In genomic region chr7:143360788-143361551, GRCh38 we compare ENCODE assay signal across 10 cellular contexts. TPM values are rescaled to one million over a fixed set of nuclear protein-coding genes. Genes with fewer than 3 reads are reported as not detected.
DNase-seq lines count a peak whose midpoint lies in the region; ATAC-seq and TF ChIP-seq lines count a peak whose summit lies in the region.
"Had no signal": no experiment of that assay in that cellular context is flagged by ENCODE, and none has a peak within 500 bp of the region (broad histone marks: within the 10 kb centered on the region; RNA-seq: fewer than 3 reads in every experiment).

No MANE protein-coding gene starts in this region.

- H3K9me2 ChIP-seq in PC-9 (ENCODE audit: insufficient read depth) = no peaks in the 10 kb centered on the region

- H3K79me1 ChIP-seq in neuronal stem cell (ENCODE audit: low read depth, low read length) = no peaks in the 10 kb centered on the region

- no peaks in the 10 kb centered on the region for H3K36me3 Mint-ChIP-seq in endodermal cell (ENCODE audit: low read depth)

- H3K18ac ChIP-seq in neuronal stem cell (ENCODE audit: low read length) = peak overlapping the region; percentile 4

- CTCF ChIA-PET in HEK293 (lab: Yijun Ruan, JAX) = interaction anchor here (0.7 to 1.5 kb wide), 3 partner anchors 16 to 146 kb away, joined by 4 to 6 read pairs (median 6); no protein-coding TSS in a partner anchor
- CTCF ChIA-PET in PC-9 (lab: Charles Lee) = no interaction called here

- no peak overlapping the region for H2BK12ac ChIP-seq in neuronal stem cell (ENCODE audit: low read length)

- H3K27me3 Mint-ChIP-seq in endodermal cell (ENCODE audit: insufficient read depth) = peaks cover 67% of the 10 kb centered on the region

- POLR2A ChIA-PET in HEK293 (lab: Yijun Ruan, JAX) (no interaction called here), PC-9 (lab: Charles Lee; ENCODE audit: unreplicated experiment) (no interaction called here)

- H3K27ac Mint-ChIP-seq in endodermal cell = no peak overlapping the region

- H3F3A ChIP-seq in PC-9 (ENCODE audit: insufficient read depth, low read depth) = peaks cover 11% of the 10 kb centered on the region; the same call in 1 of the 2 replicates

- H3K4me1 Mint-ChIP-seq in endodermal cell = peaks cover 3% of the 10 kb centered on the region

- no peak overlapping the region for H4K91ac ChIP-seq in neuronal stem cell (ENCODE audit: low read depth, low read length, poor library complexity)

- H3K27ac ChIP-seq in HEK293 (ENCODE audit: extremely low read depth, low read depth, low read length) (no peak overlapping the region), PC-9 (no peak overlapping the region), endodermal cell (ENCODE audit: low read depth, low read length) (no peak overlapping the region), neuronal stem cell (replicated peaks; ENCODE audit: low read length) (peak overlapping the region; percentile 16)

- 27 to 32% methylated on average over 14 to 19 of the region's 19 CpGs for WGBS in endodermal cell (ENCODE audit: insufficient coverage in 1 of 2, insufficient read length in 1 of 2), 2 experiments
- no CpG with 5 or more reads among the region's 19 CpGs for WGBS in neuronal stem cell (ENCODE audit: extremely low coverage in 2 of 2, insufficient read length in 2 of 2, insufficient replicate concordance in 1 of 2), 2 donors

- DNase-seq in PC-9 (no peak), endodermal cell (peak; percentile 83), neuronal stem cell (ENCODE audit: low spot score) (peak; percentile 39), NCI-H510A (lab: John Stamatoyannopoulos, UW) (no peak), putamen (ENCODE audit: low spot score) (no peak), NCI-H1930 (lab: John Stamatoyannopoulos, UW) (no peak)
- DNase-seq: activated effector memory CD4-positive, alpha-beta T cell treated with Interleukin-2 at 50 U/mL for 16 hours; NCI-H1694 treated with DMSO at 0.1 percent for 48 hours had no signal

- H4K8ac ChIP-seq in neuronal stem cell (ENCODE audit: low read depth, low read length) = no peak overlapping the region

- no peak overlapping the region for H2AK5ac ChIP-seq in neuronal stem cell (ENCODE audit: low read depth, low read length)

- TF ChIP-seq CTCF in HEK293 (tag by site-specific recombination; IDR thresholded peaks at IDR 0.05) (no peak), PC-9 (conservative IDR thresholded peaks at IDR 0.05) (no peak), endodermal cell (conservative IDR thresholded peaks at IDR 0.05) (no peak)

- BruUV-seq in PC-9 (replicated peaks; lab: Mats Ljungman, UMichigan) = no TSS peak

- no peaks in the 10 kb centered on the region for H3K79me2 ChIP-seq in PC-9 (ENCODE audit: low read depth)

- peaks cover 62% of the 10 kb centered on the region for H3K27me3 ChIP-seq in PC-9 (ENCODE audit: insufficient read depth, low read depth)
- H3K27me3 ChIP-seq in endodermal cell (ENCODE audit: control insufficient read depth, insufficient read depth, low read length, poor library complexity, severe bottlenecking) = peaks cover 56% of the 10 kb centered on the region
- H3K27me3 ChIP-seq in neuronal stem cell (ENCODE audit: control insufficient read depth in 3 of 3, insufficient read depth in 3 of 3, low read depth in 1 of 3, low read length in 3 of 3) = peaks cover 0 to 10% (median 3%) of the 10 kb centered on the region in 3 experiments

- H3K4me1 ChIP-seq in HEK293 (ENCODE audit: control insufficient read depth, insufficient read depth, low read length) (no peaks in the 10 kb centered on the region), PC-9 (replicated peaks; ENCODE audit: insufficient read depth) (peaks cover 9% of the 10 kb centered on the region; the same call in 1 of the 2 replicates), endodermal cell (ENCODE audit: control insufficient read depth, insufficient read depth, low read length) (no peaks in the 10 kb centered on the region), neuronal stem cell (ENCODE audit: control insufficient read depth in 2 of 2, insufficient read depth in 1 of 2, low read depth in 1 of 2, low read length in 2 of 2) (peaks cover 7 to 15% of the 10 kb centered on the region in 2 donors)

- intact Hi-C loops in PC-9 (cut with micrococcal nuclease; ENCODE audit: unreplicated experiment) = no loop called here

- H3K23ac ChIP-seq in neuronal stem cell (ENCODE audit: low read depth, low read length, poor library complexity) = no peak overlapping the region

- no peaks in the 10 kb centered on the region for H3K9me3 ChIP-seq in HEK293 (ENCODE audit: control insufficient read depth, insufficient read depth, low read depth, low read length)
- no peaks in the 10 kb centered on the region for H3K9me3 ChIP-seq in PC-9 (ENCODE audit: insufficient read depth, low read depth)
- H3K9me3 ChIP-seq in endodermal cell (ENCODE audit: control insufficient read depth, low read length) = no peaks in the 10 kb centered on the region
- no peaks in the 10 kb centered on the region for H3K9me3 ChIP-seq in neuronal stem cell (replicated peaks in 1 of 2; ENCODE audit: control insufficient read depth in 2 of 2, insufficient read depth in 1 of 2, low read depth in 1 of 2, low read length in 2 of 2)

- H2BK5ac ChIP-seq in neuronal stem cell (ENCODE audit: low read length) = no peak overlapping the region

- no peaks in the 10 kb centered on the region for H3K9me3 Mint-ChIP-seq in endodermal cell

- peak overlapping the region; percentile 23 for H2BK120ac ChIP-seq in neuronal stem cell (ENCODE audit: low read depth, low read length)

- peak overlapping the region; percentile 94 for H3K4me2 ChIP-seq in PC-9
- peak overlapping the region; percentile 85 for H3K4me2 ChIP-seq in neuronal stem cell (ENCODE audit: insufficient read depth, low read length, poor library complexity, severe bottlenecking)

- H3K9ac ChIP-seq in endodermal cell (ENCODE audit: extremely low read depth, low read length, poor library complexity, severe bottlenecking) = no peak overlapping the region
- H3K9ac ChIP-seq in neuronal stem cell (ENCODE audit: low read depth, low read length, poor library complexity) = no peak overlapping the region

- no peak for ATAC-seq in HG03175 (IDR thresholded peaks at IDR 0.05; ENCODE audit: unreplicated experiment)

- H3K4ac ChIP-seq in neuronal stem cell (ENCODE audit: low read length) = no peak overlapping the region

- peak overlapping the region; percentile 67 for H3K4me3 Mint-ChIP-seq in endodermal cell

- H3K36me3 ChIP-seq in HEK293 (ENCODE audit: control insufficient read depth in 2 of 2, insufficient read depth in 1 of 2, low read length in 2 of 2) = peaks cover 0 to 22% of the 10 kb centered on the region in 2 experiments; a peak in 1 of 3 replicates
- no peaks in the 10 kb centered on the region for H3K36me3 ChIP-seq in PC-9 (ENCODE audit: low read depth)
- no peaks in the 10 kb centered on the region for H3K36me3 ChIP-seq in endodermal cell (ENCODE audit: control insufficient read depth, insufficient read depth, low read length)
- peaks cover 27 to 28% of the 10 kb centered on the region in 2 donors for H3K36me3 ChIP-seq in neuronal stem cell (replicated peaks in 1 of 2; ENCODE audit: control insufficient read depth in 2 of 2, insufficient read depth in 2 of 2, low read length in 2 of 2)

- no peak overlapping the region for H3K14ac ChIP-seq in neuronal stem cell (ENCODE audit: low read length)

- no peak overlapping the region for H2AFZ ChIP-seq in PC-9
- peak overlapping the region; percentile 99 for H2AFZ ChIP-seq in neuronal stem cell (ENCODE audit: low read length)

- H4K20me1 ChIP-seq in PC-9 (ENCODE audit: insufficient read depth) = no peaks in the 10 kb centered on the region

- no peak overlapping the region for H2BK15ac ChIP-seq in neuronal stem cell (ENCODE audit: low read length)

- H3K4me3 ChIP-seq in HEK293 (ENCODE audit: low read depth, low read length) (no peak overlapping the region), PC-9 (peak overlapping the region; percentile 76; the same call in 1 of the 2 replicates), endodermal cell (ENCODE audit: low read length) (peak overlapping the region; percentile 76), neuronal stem cell (ENCODE audit: low read length in 2 of 2) (peak overlapping the region; percentile 92 to 100)

TF ChIP-seq in HEK293, 187 proteins besides CTCF, POLR2A, EP300 and RAD21 (continues in another document):
- TF ChIP-seq ZNF768 (tag by site-specific recombination; IDR thresholded peaks at IDR 0.05) (no peak), ZNF785 (tag by site-specific recombination; IDR thresholded peaks at IDR 0.05) (no peak), GLI4 (tag by site-specific recombination; IDR thresholded peaks at IDR 0.05) (no peak), GLIS1 (tag by site-specific recombination; IDR thresholded peaks at IDR 0.05) (peak; percentile 71), ZNF488 (tag by site-specific recombination; IDR thresholded peaks at IDR 0.05) (no peak), ZNF660 (tag by site-specific recombination; IDR thresholded peaks at IDR 0.05) (no peak), ZNF830 (tag by site-specific recombination; IDR thresholded peaks at IDR 0.05; ENCODE audit: low read depth) (no peak), ZNF169 (tag by site-specific recombination; IDR thresholded peaks at IDR 0.05) (no peak)

RNA-seq across cellular contexts. Expression of gene FAM131B, which starts 1.5 kb away (rescaled TPM):
- 0.65 and 0.80 TPM in 2 replicates for total RNA-seq in PC-9 (2021)
- total RNA-seq in endodermal cell = 1 to 10 TPM; 1.9 to 3.6 TPM
- 26.5 TPM for polyA plus RNA-seq in endodermal cell (2013, experiment 1 of 2)
- 21.7 TPM for polyA plus RNA-seq in endodermal cell (2013, experiment 2 of 2)
- 27.3 TPM for polyA plus RNA-seq in neuronal stem cell (2013, experiment 1 of 2)
- polyA plus RNA-seq in neuronal stem cell (2013, experiment 2 of 2) = 26.2 TPM

RNA-seq across cellular contexts. Expression of gene ZYX, which starts 20.2 kb away (rescaled TPM):
- total RNA-seq in PC-9 (2021) (145 and 167 TPM in 2 replicates), endodermal cell (100 to 1,000 TPM; 127 to 161 TPM)
- polyA plus RNA-seq in endodermal cell (2013, experiment 1 of 2) = 116 TPM
- 102 TPM for polyA plus RNA-seq in endodermal cell (2013, experiment 2 of 2)
- polyA plus RNA-seq in neuronal stem cell (2013, experiment 1 of 2) = 85.0 TPM
- 85.7 TPM for polyA plus RNA-seq in neuronal stem cell (2013, experiment 2 of 2)

RNA-seq across cellular contexts. Expression of gene CLCN1, which starts 45.1 kb away (rescaled TPM):
- total RNA-seq in PC-9 (2021) (0.15 TPM in 1 of 2 replicates, not detected in the other), endodermal cell (under 1 TPM in 1 of 2 donors, not detected in 1; 0.53 TPM)
- not detected for polyA plus RNA-seq in endodermal cell (2013, experiment 1 of 2)
- 0.08 TPM for polyA plus RNA-seq in endodermal cell (2013, experiment 2 of 2)
- 0.03 TPM for polyA plus RNA-seq in neuronal stem cell (2013, experiment 1 of 2)
- 0.04 TPM for polyA plus RNA-seq in neuronal stem cell (2013, experiment 2 of 2)

RNA-seq across cellular contexts. Expression of gene EPHA1, which starts 47.7 kb away (rescaled TPM):
- total RNA-seq in PC-9 (2021) = 35.5 and 39.3 TPM in 2 replicates
- 100 to 1,000 TPM in 1 of 2 donors, 10 to 100 TPM in 1; 70.0 to 103 TPM for total RNA-seq in endodermal cell
- polyA plus RNA-seq in endodermal cell (2013, experiment 1 of 2) = 8.4 TPM
- 5.8 TPM for polyA plus RNA-seq in endodermal cell (2013, experiment 2 of 2)
- 0.24 TPM for polyA plus RNA-seq in neuronal stem cell (2013, experiment 1 of 2)
- 0.15 TPM for polyA plus RNA-seq in neuronal stem cell (2013, experiment 2 of 2)

Comparison
In these comparisons a context has a peak if more than half of its experiments do, and no peak if none do; other contexts are left out.
1. DNase-seq: peak in endodermal cell (single experiment) and neuronal stem cell (single experiment); none in PC-9 (0 of 2), NCI-H510A (single experiment), putamen (single experiment) and NCI-H1930 (0 of 2).